ENCODE assay signal across 8 cellular contexts in genomic region chr6:122400121-122400450, GRCh38. TPM values are rescaled to one million over a fixed set of nuclear protein-coding genes. Genes with fewer than 3 reads are reported as not detected.
A peak's percentile ranks its signal among the peaks of the same experiment; 100 is the strongest.
DNase-seq lines count a peak whose midpoint lies in the region; ATAC-seq, FAIRE-seq and TF ChIP-seq lines count a peak whose summit lies in the region.

No MANE protein-coding gene starts in this region.

- H3K4me1 ChIP-seq in GM23248 (ENCODE audit: insufficient read depth), result peaks cover 20% of the 10 kb centered on the region

- H3K4me3 Mint-ChIP-seq in naive B cell, result peak overlapping the region; percentile 89 to 99 (median 98)

- no peak for FAIRE-seq in frontal cortex (lab: Jason Lieb, UNC)

- in situ Hi-C loops in GM23248 (cut with MboI), result no loop called here

- no peaks in the 10 kb centered on the region for H3K9me2 ChIP-seq in GM23248 (ENCODE audit: insufficient read depth)

- no peak for ATAC-seq in naive B cell (ENCODE audit: low read depth in 2 of 2)

- no peaks in the 10 kb centered on the region for H3K27me3 Mint-ChIP-seq in naive B cell

- H3K9ac ChIP-seq in GM23248, result peak overlapping the region; percentile 95

- H3K36me3 Mint-ChIP-seq in naive B cell, result no peaks in the 10 kb centered on the region

- peak overlapping the region; percentile 89 for H3K4me2 ChIP-seq in GM23248 (ENCODE audit: unreplicated experiment)

- 1% methylated on average over 15 to 19 of the region's 20 CpGs for whole genome bisulfite sequencing in GM23248 (ENCODE audit: low coverage in 1 of 2, low lambda C conversion rate in 2 of 2, missing lambda C conversion rate in 2 of 2), 2 experiments

- peak overlapping the region; percentile 76 for H3K27ac ChIP-seq in GM23248

- no peaks in the 10 kb centered on the region for H3K9me3 ChIP-seq in GM23248 (ENCODE audit: low read depth)

- no peaks in the 10 kb centered on the region for H3K36me3 ChIP-seq in GM23248 (ENCODE audit: low read depth)

- H4K20me1 ChIP-seq in GM23248 (ENCODE audit: insufficient read depth), result no peaks in the 10 kb centered on the region

- H3K4me3 ChIP-seq in GM23248, result peak overlapping the region; percentile 87
- peak overlapping the region; percentile 91 for H3K4me3 ChIP-seq in NB4 (ENCODE audit: low read depth, low read length)
- H3K4me3 ChIP-seq in cardiac fibroblast (replicated peaks in 1 of 2; ENCODE audit: low read depth in 2 of 2, low read length in 2 of 2), result peak overlapping the region; percentile 98 to 99

- no peaks in the 10 kb centered on the region for H3K9me3 Mint-ChIP-seq in naive B cell

- peak overlapping the region; percentile 79 to 96 (median 88) for H3K27ac Mint-ChIP-seq in naive B cell

- H3F3A ChIP-seq in GM23248 (ENCODE audit: insufficient read depth), result peaks cover 6% of the 10 kb centered on the region

- TF ChIP-seq POLR2A in NB4 (IDR thresholded peaks at IDR 0.05; ENCODE audit: extremely low read depth, insufficient read length), result no peak

- H3K4me1 Mint-ChIP-seq in naive B cell, result peaks cover 15 to 25% (median 16%) of the 10 kb centered on the region in 3 donors

- no peaks in the 10 kb centered on the region for H3K27me3 ChIP-seq in GM23248 (replicated peaks; ENCODE audit: insufficient read depth)

- peaks cover 55% of the 10 kb centered on the region for H3K79me2 ChIP-seq in GM23248 (ENCODE audit: insufficient read depth)

- TF ChIP-seq CTCF in GM10266 (IDR thresholded peaks at IDR 0.05; ENCODE audit: control insufficient read depth, insufficient read depth, low read depth, missing control alignments) (no peak), NB4 (IDR thresholded peaks at IDR 0.05; ENCODE audit: low read depth, low read length) (no peak), cardiac fibroblast (IDR thresholded peaks at IDR 0.05; ENCODE audit: low read depth, low read length) (no peak)

- peak; percentile 24 for DNase-seq in GM10266 (ENCODE audit: extremely low spot score)
- peak; percentile 62 for DNase-seq in GM23248
- peak; percentile 54 for DNase-seq in NB4 (ENCODE audit: low read depth)
- DNase-seq in cardiac fibroblast (ENCODE audit: low read depth in 2 of 2), result peak; percentile 15 to 27
- no peak for DNase-seq in naive B cell
- DNase-seq in COLO829 (ENCODE audit: low spot score), result no peak
- no peak for DNase-seq in AML-193 (lab: John Stamatoyannopoulos, UW)
- DNase-seq in frontal cortex (ENCODE audit: low spot score in 2 of 2), result no peak

- H2AFZ ChIP-seq in GM23248, result peak overlapping the region; percentile 97

RNA-seq across cellular contexts. Expression of gene HSF2, which starts 0.6 kb away (rescaled TPM):
- 11.2 and 24.5 TPM in 2 replicates for total RNA-seq in GM23248 (2014; rRNA removed; shearing (Covaris generic))
- polyA plus RNA-seq in GM23248 (2016; fragmentation: Nextera tagmentation; extraction: Ambion mirVana) (11.3 and 12.3 TPM in 2 replicates), naive B cell (ENCODE audit: low read depth in 6 of 6) (10 to 100 TPM in 3 of 6 donors, 1 to 10 TPM in 3; 6.2 to 15.5 (median 11.1) TPM)
- 130 TPM for total RNA-seq in frontal cortex

Comparison
In these comparisons a context has a peak if more than half of its experiments do, and no peak if none do; other contexts are left out.
1. DNase-seq: peak in GM10266 (single experiment), GM23248 (single experiment), NB4 (single experiment) and cardiac fibroblast (2 of 2); none in naive B cell (single experiment), COLO829 (single experiment), AML-193 (0 of 2) and frontal cortex (0 of 2).
2. Peak in every context shown above with its lines, with median percentiles within 50 percentile points of each other: H3K4me3 ChIP-seq.